ENCODE assay signal across 16 cellular contexts in the genomic region with DNA sequence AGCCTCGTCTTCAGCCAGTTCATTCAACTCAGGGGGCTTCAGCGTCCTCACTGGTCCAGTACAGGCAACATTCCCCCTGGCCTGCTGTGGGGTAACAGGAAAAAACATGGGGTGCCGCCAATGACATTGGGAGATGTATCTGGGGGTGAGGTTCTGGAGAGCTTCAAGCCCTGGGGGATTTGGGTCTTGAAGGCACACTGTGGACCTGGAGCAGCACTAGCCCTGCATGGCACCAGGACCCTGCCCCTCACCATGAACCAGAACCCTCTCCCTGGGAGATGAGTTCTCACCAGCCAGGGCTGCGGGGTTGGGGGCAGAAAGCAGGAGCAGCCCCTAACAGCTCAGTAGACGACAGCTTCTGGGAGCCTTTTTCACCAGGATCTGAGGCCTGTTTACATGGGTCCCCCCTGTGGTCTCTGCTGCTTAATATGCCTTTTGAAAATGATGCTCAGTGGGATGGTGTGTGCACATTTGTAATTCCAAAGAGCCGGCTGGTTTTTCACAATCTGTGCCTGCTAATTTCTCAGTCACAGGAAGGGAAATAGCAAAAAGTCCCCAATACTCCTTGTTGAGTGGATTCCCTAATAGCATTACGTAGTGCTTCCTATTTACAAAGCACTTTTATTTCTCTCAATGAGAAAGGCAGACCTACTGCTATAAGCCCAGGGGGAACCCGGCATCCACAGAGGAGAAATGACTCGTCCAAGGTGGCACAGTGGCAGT.
DNase-seq lines count a peak whose midpoint lies in the region; ATAC-seq and TF ChIP-seq lines count a peak whose summit lies in the region.
"Had no signal": no experiment of that assay in that cellular context is flagged by ENCODE, and none has a peak within 500 bp of the region (broad histone marks: within the 10 kb centered on the region; RNA-seq: fewer than 3 reads in every experiment).

No MANE protein-coding gene starts in this region.

- ATAC-seq in heart right ventricle: peak; percentile 14 to 50 (median 38)
- ATAC-seq in GM21447 (IDR thresholded peaks at IDR 0.05; ENCODE audit: unreplicated experiment): no peak
- ATAC-seq: activated CD8-positive, alpha-beta memory T cell treated with anti-CD3 and anti-CD28 coated beads, Interleukin-2, amount 10 ng/mL, durations not matched to agents 7 days and 5 days had no signal

- H3K4me1 ChIP-seq in heart right ventricle: peaks cover 0 to 36% (median 17%) of the 10 kb centered on the region in 9 donors
- peaks cover 13% of the 10 kb centered on the region for H3K4me1 ChIP-seq in neural progenitor cell
- H3K4me1 ChIP-seq in tibial nerve: peaks cover 0 to 37% (median 26%) of the 10 kb centered on the region in 4 donors
- no peaks in the 10 kb centered on the region for H3K4me1 ChIP-seq in A673 (ENCODE audit: insufficient read depth, low read length, poor library complexity, severe bottlenecking)
- H3K4me1 ChIP-seq: HAP-1 had no signal

- intact Hi-C loops in heart right ventricle (cut with DNase I): no loop called here
- intact Hi-C loops in activated CD4-positive, alpha-beta T cell treated with anti-CD3 and anti-CD28 coated beads, Interleukin-2, amount 10 ng/mL, durations not matched to agents 24 days and 14 days (cut with micrococcal nuclease): loop anchor here (5.0 kb wide), 1 partner anchor 34 kb away; no protein-coding TSS in a partner anchor
- intact Hi-C loops in A673 (cut with micrococcal nuclease; ENCODE audit: unreplicated experiment): no loop called here

- TF ChIP-seq EP300 in tibial nerve (IDR thresholded peaks at IDR 0.05): no peak

- CTCF ChIA-PET in A673 (lab: Charles Lee): no interaction called here

- H3K27me3 Mint-ChIP-seq in chondrocyte (ENCODE audit: low read depth): peaks cover 14% of the 10 kb centered on the region
- peaks cover 7% of the 10 kb centered on the region for H3K27me3 Mint-ChIP-seq in neural progenitor cell (ENCODE audit: insufficient read depth, low read depth)
- peaks cover 3% of the 10 kb centered on the region for H3K27me3 Mint-ChIP-seq in activated CD4-positive, alpha-beta T cell treated with anti-CD3 and anti-CD28 coated beads, Interleukin-2, amount 10 ng/mL, durations not matched to agents 24 days and 14 days

- no peaks in the 10 kb centered on the region for H3K79me2 ChIP-seq in neural progenitor cell (ENCODE audit: low read depth)

- no TSS peak for BruUV-seq in A673 (replicated peaks; lab: Mats Ljungman, UMichigan)

- no peak for DNase-seq in chondrocyte (ENCODE audit: low spot score)
- no peak for DNase-seq in heart right ventricle
- no peak for DNase-seq in neural progenitor cell (ENCODE audit: low spot score)
- DNase-seq in tibial nerve (ENCODE audit: low spot score in 2 of 2): no peak
- DNase-seq in activated CD4-positive, alpha-beta T cell treated with anti-CD3 and anti-CD28 coated beads, Interleukin-2, amount 10 ng/mL, durations not matched to agents 24 days and 14 days: no peak
- no peak for DNase-seq in A673 (ENCODE audit: low spot score)
- DNase-seq: activated CD8-positive, alpha-beta memory T cell treated with anti-CD3 and anti-CD28 coated beads, Interleukin-2, amount 10 ng/mL, durations not matched to agents 7 days and 5 days; activated naive CD4-positive, alpha-beta T cell treated with anti-CD3 and anti-CD28 coated beads for 36 hours; DMS53; NCI-H1417; NCI-H510A; stimulated activated CD4-positive, alpha-beta T cell treated with anti-CD3 and anti-CD28 coated beads, Interleukin-12 subunit alpha, Interleukin-12 subunit beta, amount 100 ng/mL, for 4 hours had no signal

- WGBS in heart right ventricle, 2 donors: 75% methylated on average over 9 of the region's 9 CpGs
- WGBS in tibial nerve, 2 donors: 59 to 60% methylated on average over 7 to 8 of the region's 9 CpGs

- H3K9ac ChIP-seq in neural progenitor cell: no peak overlapping the region
- H3K9ac ChIP-seq: KMS-11 had no signal

- TF ChIP-seq CTCF in chondrocyte (IDR thresholded peaks at IDR 0.05): no peak
- no peak for TF ChIP-seq CTCF in heart right ventricle (IDR thresholded peaks at IDR 0.05)
- TF ChIP-seq CTCF in neural progenitor cell (IDR thresholded peaks at IDR 0.05): no peak
- TF ChIP-seq CTCF in tibial nerve (IDR thresholded peaks at IDR 0.05): no peak
- no peak for TF ChIP-seq CTCF in A673 (conservative IDR thresholded peaks at IDR 0.05; ENCODE audit: low read depth, low read length)

- H3K27ac Mint-ChIP-seq in chondrocyte (ENCODE audit: unreplicated experiment) (peak overlapping the region; percentile 49), neural progenitor cell (peak overlapping the region; percentile 98)
- no peak overlapping the region for H3K27ac Mint-ChIP-seq in activated CD4-positive, alpha-beta T cell treated with anti-CD3 and anti-CD28 coated beads, Interleukin-2, amount 10 ng/mL, durations not matched to agents 24 days and 14 days
- H3K27ac Mint-ChIP-seq: activated CD8-positive, alpha-beta memory T cell treated with anti-CD3 and anti-CD28 coated beads, Interleukin-2, amount 10 ng/mL, durations not matched to agents 7 days and 5 days had no signal

- no peak for TF ChIP-seq POLR2A in tibial nerve (IDR thresholded peaks at IDR 0.05)

- H3K9me3 Mint-ChIP-seq in chondrocyte (ENCODE audit: low read depth) (no peaks in the 10 kb centered on the region), neural progenitor cell (no peaks in the 10 kb centered on the region)
- H3K9me3 Mint-ChIP-seq in activated CD4-positive, alpha-beta T cell treated with anti-CD3 and anti-CD28 coated beads, Interleukin-2, amount 10 ng/mL, durations not matched to agents 24 days and 14 days: no peaks in the 10 kb centered on the region

- no peak overlapping the region for H3K4me3 Mint-ChIP-seq in chondrocyte (ENCODE audit: unreplicated experiment)
- H3K4me3 Mint-ChIP-seq in neural progenitor cell: no peak overlapping the region
- no peak overlapping the region for H3K4me3 Mint-ChIP-seq in activated CD4-positive, alpha-beta T cell treated with anti-CD3 and anti-CD28 coated beads, Interleukin-2, amount 10 ng/mL, durations not matched to agents 24 days and 14 days
- H3K4me3 Mint-ChIP-seq: activated CD8-positive, alpha-beta memory T cell treated with anti-CD3 and anti-CD28 coated beads, Interleukin-2, amount 10 ng/mL, durations not matched to agents 7 days and 5 days; activated naive CD4-positive, alpha-beta T cell treated with anti-CD3 and anti-CD28 coated beads for 36 hours had no signal

- POLR2A ChIA-PET in A673 (lab: Charles Lee; ENCODE audit: low non-redundant PET): no interaction called here

- H4K20me1 ChIP-seq in neural progenitor cell (ENCODE audit: low read depth): no peaks in the 10 kb centered on the region

- H3K4me3 ChIP-seq in heart right ventricle (no peak overlapping the region), neural progenitor cell (no peak overlapping the region), tibial nerve (no peak overlapping the region), A673 (ENCODE audit: low read depth, low read length, poor library complexity, severe bottlenecking) (no peak overlapping the region)
- H3K4me3 ChIP-seq: HAP-1 had no signal

- no peak overlapping the region for H2AFZ ChIP-seq in neural progenitor cell (replicated peaks)

- H3K27me3 ChIP-seq in heart right ventricle: peaks cover 0 to 5% (median 0%) of the 10 kb centered on the region in 7 donors
- no peaks in the 10 kb centered on the region for H3K27me3 ChIP-seq in neural progenitor cell
- H3K27me3 ChIP-seq in tibial nerve: no peaks in the 10 kb centered on the region
- H3K27me3 ChIP-seq in A673 (replicated peaks; ENCODE audit: insufficient read depth, low read depth, low read length, poor library complexity): peaks cover 18% of the 10 kb centered on the region

- H3K9me3 ChIP-seq in heart right ventricle (no peaks in the 10 kb centered on the region), neural progenitor cell (ENCODE audit: low read depth) (no peaks in the 10 kb centered on the region), tibial nerve (no peaks in the 10 kb centered on the region), A673 (ENCODE audit: low read depth, low read length, poor library complexity, severe bottlenecking) (no peaks in the 10 kb centered on the region)
- H3K9me3 ChIP-seq: HAP-1, neutrophil had no signal

- peak overlapping the region in 8 of 10 donors; percentile 25 to 82 (median 72) for H3K27ac ChIP-seq in heart right ventricle
- no peak overlapping the region for H3K27ac ChIP-seq in neural progenitor cell
- H3K27ac ChIP-seq in tibial nerve: peak overlapping the region in 3 of 4 donors; percentile 9 to 81 (median 77)
- H3K27ac ChIP-seq in A673 (ENCODE audit: low read depth, low read length, poor library complexity, severe bottlenecking): no peak overlapping the region
- H3K27ac ChIP-seq: KMS-11, neutrophil had no signal

- H3K4me1 Mint-ChIP-seq in chondrocyte (ENCODE audit: low read depth) (peaks cover 23% of the 10 kb centered on the region), neural progenitor cell (peaks cover 78% of the 10 kb centered on the region)
- H3K4me1 Mint-ChIP-seq in activated CD4-positive, alpha-beta T cell treated with anti-CD3 and anti-CD28 coated beads, Interleukin-2, amount 10 ng/mL, durations not matched to agents 24 days and 14 days: peaks cover 16% of the 10 kb centered on the region

- H3K36me3 ChIP-seq in heart right ventricle (no peaks in the 10 kb centered on the region), neural progenitor cell (no peaks in the 10 kb centered on the region), tibial nerve (no peaks in the 10 kb centered on the region), A673 (ENCODE audit: insufficient read depth, low read length, poor library complexity, severe bottlenecking) (no peaks in the 10 kb centered on the region)
- H3K36me3 ChIP-seq: HAP-1, neutrophil had no signal

- no peaks in the 10 kb centered on the region for H3F3A ChIP-seq in neural progenitor cell (ENCODE audit: low read depth)

- H3K36me3 Mint-ChIP-seq in chondrocyte (ENCODE audit: low read depth): no peaks in the 10 kb centered on the region
- no peaks in the 10 kb centered on the region for H3K36me3 Mint-ChIP-seq in neural progenitor cell
- H3K36me3 Mint-ChIP-seq in activated CD4-positive, alpha-beta T cell treated with anti-CD3 and anti-CD28 coated beads, Interleukin-2, amount 10 ng/mL, durations not matched to agents 24 days and 14 days (ENCODE audit: low read depth): no peaks in the 10 kb centered on the region
- H3K36me3 Mint-ChIP-seq: activated CD8-positive, alpha-beta memory T cell treated with anti-CD3 and anti-CD28 coated beads, Interleukin-2, amount 10 ng/mL, durations not matched to agents 7 days and 5 days had no signal

- no peak overlapping the region for H3K4me2 ChIP-seq in neural progenitor cell
- H3K4me2 ChIP-seq: KMS-11 had no signal

Comparison
In these comparisons a context has a peak if more than half of its experiments do, and no peak if none do; other contexts are left out.
1. H3K27ac ChIP-seq: peak in heart right ventricle (8 of 10) and tibial nerve (3 of 4); none in neural progenitor cell (single experiment) and A673 (single experiment).